Comparison of ENCODE assay signal across 32 cellular contexts in genomic region chr16:20801278-20801677, GRCh38. TPM values are rescaled to one million over a fixed set of nuclear protein-coding genes. Genes with fewer than 3 reads are reported as not detected.
"Had no signal": no experiment of that assay in that cellular context is flagged by ENCODE, and none has a peak within 500 bp of the region (broad histone marks: within the 10 kb centered on the region; RNA-seq: fewer than 3 reads in every experiment).

No MANE protein-coding gene starts in this region.

- H3K36me3 ChIP-seq: breast epithelium, colonic mucosa had no signal

- H3K4me3 ChIP-seq: ascending aorta, breast epithelium, cardiac muscle cell, colonic mucosa, dorsolateral prefrontal cortex had no signal

- H3K27me3 ChIP-seq: ascending aorta, breast epithelium, cardiac muscle cell, colonic mucosa, dorsolateral prefrontal cortex had no signal

- H3K9me3 Mint-ChIP-seq: activated B cell treated with CpG ODN at 0.5 μM for 24 hours; activated naive CD4-positive, alpha-beta T cell treated with anti-CD3 and anti-CD28 coated beads, Interleukin-2, amount 10 ng/mL, durations not matched to agents 7 days and 5 days; activated naive CD4-positive, alpha-beta T cell treated with anti-CD3 and anti-CD28 coated beads, Interleukin-2, amount 50 U/mL, for 72 hours; activated naive CD8-positive, alpha-beta T cell treated with anti-CD3 and anti-CD28 coated beads, Interleukin-2, amount 10 ng/mL, durations not matched to agents 7 days and 5 days; activated T-helper 1 cell treated with anti-CD3 and anti-CD28 coated beads, Interleukin-12 subunit alpha, Interleukin-12 subunit beta, Interleukin-2, Interleukin-4 antibody, amounts not matched to agents 30 ng/mL and 10 ng/mL and 1 ng/mL, durations not matched to agents 14 hours and 24 hours and 36 hours; brain; endodermal cell; T-helper 2 cell treated with Interferon-gamma antibody and Interleukin-4, amounts not matched to agents 5 μg/mL and 100 μg/mL, for 36 hours had no signal

- DNase-seq: activated B cell treated with CpG ODN at 0.5 μM for 24 hours; activated CD4-positive, alpha-beta T cell treated with anti-CD3 and anti-CD28 coated beads for 48 hours; activated CD4-positive, alpha-beta T cell treated with anti-CD3 and anti-CD28 coated beads, Interleukin-2, amount 50 U/mL, for 1 hour; activated CD4-positive, alpha-beta T cell treated with anti-CD3 and anti-CD28 coated beads, Interleukin-2, amount 50 U/mL, for 48 hours; activated gamma-delta T cell; activated naive CD4-positive, alpha-beta T cell; activated naive CD4-positive, alpha-beta T cell treated with anti-CD3 and anti-CD28 coated beads, Interleukin-2, amount 10 ng/mL, durations not matched to agents 7 days and 5 days; activated naive CD8-positive, alpha-beta T cell treated with anti-CD3 and anti-CD28 coated beads, Interleukin-2, amount 10 ng/mL, durations not matched to agents 7 days and 5 days; activated T-cell treated with anti-CD3 and anti-CD28 coated beads, Interleukin-2, amount 50 U/mL, for 1 hour; activated T-cell treated with anti-CD3 and anti-CD28 coated beads, Interleukin-2, amount 50 U/mL, for 48 hours; central memory CD4-positive, alpha-beta T cell; cerebellar nuclear complex; colonic mucosa; dorsolateral prefrontal cortex; effector memory CD4-positive, alpha-beta T cell; endodermal cell; foreskin fibroblast; head of caudate nucleus; T-helper 1 cell; T-helper 17 cell; T1000; WERI-Rb-1 had no signal

- H3K9me3 ChIP-seq: ascending aorta, breast epithelium, colonic mucosa had no signal

- H3K27ac Mint-ChIP-seq: activated B cell treated with CpG ODN at 0.5 μM for 24 hours; activated naive CD4-positive, alpha-beta T cell treated with anti-CD3 and anti-CD28 coated beads, Interleukin-2, amount 10 ng/mL, durations not matched to agents 7 days and 5 days; activated naive CD4-positive, alpha-beta T cell treated with anti-CD3 and anti-CD28 coated beads, Interleukin-2, amount 50 U/mL, for 72 hours; activated naive CD8-positive, alpha-beta T cell treated with anti-CD3 and anti-CD28 coated beads, Interleukin-2, amount 10 ng/mL, durations not matched to agents 7 days and 5 days; activated T-helper 1 cell treated with anti-CD3 and anti-CD28 coated beads, Interleukin-12 subunit alpha, Interleukin-12 subunit beta, Interleukin-2, Interleukin-4 antibody, amounts not matched to agents 30 ng/mL and 10 ng/mL and 1 ng/mL, durations not matched to agents 14 hours and 24 hours and 36 hours; brain; endodermal cell; T-helper 17 cell; T-helper 2 cell treated with Interferon-gamma antibody and Interleukin-4, amounts not matched to agents 5 μg/mL and 100 μg/mL, for 36 hours had no signal

- H3K4me1 ChIP-seq: breast epithelium, colonic mucosa had no signal

- FAIRE-seq: frontal cortex had no signal

- H3K4me3 Mint-ChIP-seq: activated B cell treated with CpG ODN at 0.5 μM for 24 hours; activated naive CD4-positive, alpha-beta T cell treated with anti-CD3 and anti-CD28 coated beads, Interleukin-2, amount 10 ng/mL, durations not matched to agents 7 days and 5 days; activated naive CD8-positive, alpha-beta T cell treated with anti-CD3 and anti-CD28 coated beads, Interleukin-2, amount 10 ng/mL, durations not matched to agents 7 days and 5 days; activated T-helper 1 cell treated with anti-CD3 and anti-CD28 coated beads, Interleukin-12 subunit alpha, Interleukin-12 subunit beta, Interleukin-2, Interleukin-4 antibody, amounts not matched to agents 30 ng/mL and 10 ng/mL and 1 ng/mL, durations not matched to agents 14 hours and 24 hours and 36 hours; brain; endodermal cell; T-helper 17 cell; T-helper 2 cell treated with Interferon-gamma antibody and Interleukin-4, amounts not matched to agents 5 μg/mL and 100 μg/mL, for 36 hours had no signal

- ATAC-seq: activated CD4-positive, CD25-positive, alpha-beta regulatory T cell treated with anti-CD3 and anti-CD28 coated beads, Interleukin-2, amount 50 U/mL, for 24 hours; activated naive CD4-positive, alpha-beta T cell treated with anti-CD3 and anti-CD28 coated beads, Interleukin-2, amount 50 U/mL, for 72 hours; esophagus mucosa; T-helper 17 cell had no signal

- H3K27ac ChIP-seq: ascending aorta, breast epithelium, cardiac muscle cell, colonic mucosa, dorsolateral prefrontal cortex, WERI-Rb-1 had no signal

- H3K27me3 Mint-ChIP-seq: activated B cell treated with CpG ODN at 0.5 μM for 24 hours; activated naive CD4-positive, alpha-beta T cell treated with anti-CD3 and anti-CD28 coated beads, Interleukin-2, amount 10 ng/mL, durations not matched to agents 7 days and 5 days; activated naive CD8-positive, alpha-beta T cell treated with anti-CD3 and anti-CD28 coated beads, Interleukin-2, amount 10 ng/mL, durations not matched to agents 7 days and 5 days; brain; T-helper 17 cell had no signal

RNA-seq across cellular contexts. Expression of gene ERI2, which starts 5.0 kb away (rescaled TPM):
- total RNA-seq: ascending aorta had no signal

RNA-seq across cellular contexts. Expression of gene ACSM3, which starts 37.5 kb away (rescaled TPM):
- total RNA-seq: ascending aorta had no signal
